14 cellular contexts compared by ENCODE assay signal in the genomic region with DNA sequence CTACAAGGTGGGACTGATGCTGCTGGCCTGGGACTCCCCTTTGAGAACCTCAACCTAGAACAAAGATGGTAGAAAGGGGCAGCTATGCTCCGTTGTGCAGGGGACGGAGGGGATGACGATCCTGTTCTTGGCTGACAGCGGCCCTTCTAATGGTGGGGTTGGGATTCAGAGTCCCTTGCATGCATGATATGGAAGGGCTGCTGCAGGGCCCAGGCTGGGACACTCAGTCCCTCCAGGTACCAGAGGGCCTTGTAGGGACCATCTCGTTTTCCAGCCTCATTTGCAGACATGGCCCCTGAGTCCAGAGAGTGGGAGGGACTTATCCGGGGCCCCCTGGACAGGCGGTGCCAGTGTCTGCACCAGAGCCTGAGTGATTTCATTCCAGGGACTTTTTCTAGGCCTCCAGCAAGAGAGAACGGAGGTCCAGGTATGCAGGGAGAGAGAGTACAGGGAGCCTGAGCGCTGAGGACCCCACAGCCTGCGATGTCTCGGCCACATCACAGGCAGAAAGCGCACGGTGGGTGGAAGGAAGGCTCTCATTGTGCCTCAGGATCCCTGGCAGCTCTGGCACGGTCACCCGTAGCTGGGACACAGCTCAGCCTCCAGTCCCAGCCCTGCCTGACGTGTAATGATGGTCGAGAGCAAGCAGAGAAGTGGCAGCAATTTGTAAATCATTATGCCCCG.
"Had no signal": no experiment of that assay in that cellular context is flagged by ENCODE, and none has a peak within 500 bp of the region (broad histone marks: within the 10 kb centered on the region; RNA-seq: fewer than 3 reads in every experiment).

No MANE protein-coding gene starts in this region.

- H3K27me3 ChIP-seq: thyroid gland, uterus had no signal

- ATAC-seq: activated T-cell treated with anti-CD3 and anti-CD28 coated beads, Interleukin-2, amount 50 U/mL, for 72 hours; naive thymus-derived CD4-positive, alpha-beta T cell had no signal

- H3K27ac ChIP-seq: parathyroid adenoma, thyroid gland, uterus, WERI-Rb-1 had no signal

- H3K4me3 ChIP-seq: thyroid gland, uterus had no signal

- H3K9me3 ChIP-seq: thyroid gland, uterus had no signal

- H3K36me3 ChIP-seq: thyroid gland, uterus, WERI-Rb-1 had no signal

- H3K4me1 ChIP-seq: parathyroid adenoma, thyroid gland, uterus had no signal

- DNase-seq: activated CD4-positive, alpha-beta T cell treated with anti-CD3 and anti-CD28 coated beads for 1 hour; activated naive CD8-positive, alpha-beta T cell treated with anti-CD3 and anti-CD28 coated beads for 36 hours; activated T-cell treated with anti-CD3 and anti-CD28 coated beads, Interleukin-2, amount 50 U/mL, for 72 hours; amniotic stem cell; erythroblast; naive thymus-derived CD4-positive, alpha-beta T cell; stimulated activated CD4-positive, alpha-beta T cell treated with anti-CD3 and anti-CD28 coated beads, Interleukin-12 subunit alpha, Interleukin-12 subunit beta, amount 100 ng/mL, for 4 hours; stimulated activated CD4-positive, alpha-beta T cell treated with anti-CD3 and anti-CD28 coated beads, Interleukin-1b, Interleukin-23, amount 100 ng/mL, for 48 hours; stimulated activated CD8-positive, alpha-beta memory T cell treated with anti-CD3 and anti-CD28 coated beads, Interleukin-4, amount 100 ng/mL, for 48 hours; stimulated activated naive CD4-positive, alpha-beta T cell treated with Interleukin-2 at 50 U/mL for 16 hours; thyroid gland; uterus; WERI-Rb-1 had no signal
